ENCODE assay signal across 19 cellular contexts in the genomic region with DNA sequence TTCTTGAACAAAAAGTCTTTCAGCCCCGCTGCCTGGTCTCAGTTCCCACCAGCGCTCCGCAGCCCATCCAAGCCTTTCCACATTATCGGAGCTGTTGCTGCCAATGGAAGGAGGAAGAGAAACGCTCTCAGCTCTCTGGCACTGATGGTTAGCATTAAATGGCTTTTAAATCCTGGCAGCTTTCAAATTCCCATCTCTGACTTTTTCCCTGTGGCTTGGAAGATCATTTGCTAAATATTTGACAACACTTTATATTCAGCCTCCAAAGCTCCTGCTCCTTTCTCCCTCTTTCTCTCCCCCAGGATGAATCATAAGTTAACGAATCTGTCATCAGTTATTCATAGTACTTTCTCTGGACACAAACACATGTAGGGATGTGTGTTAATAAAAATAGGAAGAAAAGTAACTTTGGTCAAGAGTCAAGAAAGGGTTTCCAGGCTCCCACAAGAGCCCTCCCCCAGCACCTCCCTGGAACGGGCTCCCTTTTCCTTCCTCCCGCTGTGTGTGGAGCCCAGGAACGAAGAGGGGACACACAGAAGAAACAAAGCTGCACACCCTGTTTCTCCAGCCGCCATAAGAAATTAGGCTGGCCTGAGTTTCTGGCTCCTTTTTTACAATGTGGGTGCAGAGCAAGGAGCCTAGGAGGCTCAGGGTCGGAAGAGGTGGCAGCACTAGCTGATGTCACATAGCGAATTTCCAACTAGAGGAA. TPM values are rescaled to one million over a fixed set of nuclear protein-coding genes. Genes with fewer than 3 reads are reported as not detected.
DNase-seq lines count a peak whose midpoint lies in the region; ATAC-seq and TF ChIP-seq lines count a peak whose summit lies in the region.
"Had no signal": no experiment of that assay in that cellular context is flagged by ENCODE, and none has a peak within 500 bp of the region (broad histone marks: within the 10 kb centered on the region; RNA-seq: fewer than 3 reads in every experiment).

No MANE protein-coding gene starts in this region.

- no peak for ATAC-seq in activated naive CD8-positive, alpha-beta T cell treated with anti-CD3 and anti-CD28 coated beads, Interleukin-2, amount 50 U/mL, for 24 hours
- ATAC-seq in esophagus mucosa, result no peak
- ATAC-seq: foreskin keratinocyte; naive thymus-derived CD4-positive, alpha-beta T cell had no signal

- no peak overlapping the region for H3K4me3 ChIP-seq in uterus
- H3K4me3 ChIP-seq: skin epidermis had no signal

- peak overlapping the region; percentile 40 for H3K27ac Mint-ChIP-seq in activated naive CD8-positive, alpha-beta T cell treated with anti-CD3 and anti-CD28 coated beads, Interleukin-2, amount 50 U/mL, for 24 hours
- H3K27ac Mint-ChIP-seq in activated naive CD8-positive, alpha-beta T cell treated with anti-CD3 and anti-CD28 coated beads for 36 hours, result no peak overlapping the region
- peak overlapping the region; percentile 79 for H3K27ac Mint-ChIP-seq in chondrocyte (ENCODE audit: unreplicated experiment)
- H3K27ac Mint-ChIP-seq: activated CD4-positive, alpha-beta memory T cell treated with anti-CD3 and anti-CD28 coated beads for 36 hours; naive thymus-derived CD4-positive, alpha-beta T cell had no signal

- no peaks in the 10 kb centered on the region for H3K27me3 ChIP-seq in uterus

- no peak for TF ChIP-seq CTCF in chondrocyte (IDR thresholded peaks at IDR 0.05)
- no peak for TF ChIP-seq CTCF in uterus (IDR thresholded peaks at IDR 0.05)

- intact Hi-C loops in uterus (cut with DNase I; ENCODE audit: low total_unique reads), result no loop called here

- H3K27ac ChIP-seq in uterus, result peak overlapping the region; percentile 47 to 80
- H3K27ac ChIP-seq: foreskin keratinocyte had no signal

- H3K27me3 Mint-ChIP-seq in activated naive CD8-positive, alpha-beta T cell treated with anti-CD3 and anti-CD28 coated beads, Interleukin-2, amount 50 U/mL, for 24 hours, result peaks cover 8% of the 10 kb centered on the region
- H3K27me3 Mint-ChIP-seq in activated naive CD8-positive, alpha-beta T cell treated with anti-CD3 and anti-CD28 coated beads for 36 hours, result no peaks in the 10 kb centered on the region
- H3K27me3 Mint-ChIP-seq in chondrocyte (ENCODE audit: low read depth), result no peaks in the 10 kb centered on the region

- DNase-seq in activated naive CD8-positive, alpha-beta T cell treated with anti-CD3 and anti-CD28 coated beads, Interleukin-2, amount 50 U/mL, for 24 hours, result no peak
- DNase-seq in activated naive CD8-positive, alpha-beta T cell treated with anti-CD3 and anti-CD28 coated beads for 36 hours, result no peak
- DNase-seq in chondrocyte (ENCODE audit: low spot score), result no peak
- DNase-seq in myocyte (ENCODE audit: low read depth), result peak; percentile 64
- DNase-seq in uterus, result peak; percentile 43 to 55
- no peak for DNase-seq in stimulated activated CD4-positive, alpha-beta T cell treated with anti-CD3 and anti-CD28 coated beads, Interleukin-12 subunit alpha, Interleukin-12 subunit beta, amount 100 ng/mL, for 4 hours
- DNase-seq in NCI-H510A (lab: John Stamatoyannopoulos, UW), result no peak
- DNase-seq: 8988T; activated CD4-positive, alpha-beta memory T cell treated with anti-CD3 and anti-CD28 coated beads for 36 hours; activated effector memory CD4-positive, alpha-beta T cell treated with anti-CD3 and anti-CD28 coated beads, Interleukin-2, amount 50 U/mL, for 16 hours; cerebellar nuclear complex; foreskin keratinocyte; H7; naive thymus-derived CD4-positive, alpha-beta T cell; NCI-H1092; T-helper 9 cell; trophoblast cell had no signal

- no peaks in the 10 kb centered on the region for H3K9me3 ChIP-seq in uterus

- no peak for TF ChIP-seq POLR2A in uterus (IDR thresholded peaks at IDR 0.05)

- H3K4me1 Mint-ChIP-seq in activated naive CD8-positive, alpha-beta T cell treated with anti-CD3 and anti-CD28 coated beads, Interleukin-2, amount 50 U/mL, for 24 hours, result no peaks in the 10 kb centered on the region
- no peaks in the 10 kb centered on the region for H3K4me1 Mint-ChIP-seq in activated naive CD8-positive, alpha-beta T cell treated with anti-CD3 and anti-CD28 coated beads for 36 hours
- H3K4me1 Mint-ChIP-seq in chondrocyte (ENCODE audit: low read depth), result peaks cover 54% of the 10 kb centered on the region
- H3K4me1 Mint-ChIP-seq: naive thymus-derived CD4-positive, alpha-beta T cell had no signal

- no peak overlapping the region for H3K4me3 Mint-ChIP-seq in activated naive CD8-positive, alpha-beta T cell treated with anti-CD3 and anti-CD28 coated beads, Interleukin-2, amount 50 U/mL, for 24 hours
- H3K4me3 Mint-ChIP-seq in activated naive CD8-positive, alpha-beta T cell treated with anti-CD3 and anti-CD28 coated beads for 36 hours, result no peak overlapping the region
- no peak overlapping the region for H3K4me3 Mint-ChIP-seq in chondrocyte (ENCODE audit: unreplicated experiment)
- H3K4me3 Mint-ChIP-seq: activated CD4-positive, alpha-beta memory T cell treated with anti-CD3 and anti-CD28 coated beads for 36 hours; naive thymus-derived CD4-positive, alpha-beta T cell had no signal

- H3K9me3 Mint-ChIP-seq in activated naive CD8-positive, alpha-beta T cell treated with anti-CD3 and anti-CD28 coated beads, Interleukin-2, amount 50 U/mL, for 24 hours, result no peaks in the 10 kb centered on the region
- H3K9me3 Mint-ChIP-seq in activated naive CD8-positive, alpha-beta T cell treated with anti-CD3 and anti-CD28 coated beads for 36 hours, result no peaks in the 10 kb centered on the region
- H3K9me3 Mint-ChIP-seq in chondrocyte (ENCODE audit: low read depth), result peaks cover 4% of the 10 kb centered on the region
- H3K9me3 Mint-ChIP-seq: activated CD4-positive, alpha-beta memory T cell treated with anti-CD3 and anti-CD28 coated beads for 36 hours; naive thymus-derived CD4-positive, alpha-beta T cell had no signal

- H3K36me3 Mint-ChIP-seq in activated naive CD8-positive, alpha-beta T cell treated with anti-CD3 and anti-CD28 coated beads, Interleukin-2, amount 50 U/mL, for 24 hours (ENCODE audit: low read depth), result no peaks in the 10 kb centered on the region
- H3K36me3 Mint-ChIP-seq in activated naive CD8-positive, alpha-beta T cell treated with anti-CD3 and anti-CD28 coated beads for 36 hours, result no peaks in the 10 kb centered on the region
- H3K36me3 Mint-ChIP-seq in chondrocyte (ENCODE audit: low read depth), result peaks cover 4% of the 10 kb centered on the region
- H3K36me3 Mint-ChIP-seq: activated CD4-positive, alpha-beta memory T cell treated with anti-CD3 and anti-CD28 coated beads for 36 hours; naive thymus-derived CD4-positive, alpha-beta T cell had no signal

- H3K4me1 ChIP-seq in uterus, result peaks cover 0 to 7% of the 10 kb centered on the region in 2 donors
- H3K4me1 ChIP-seq: foreskin keratinocyte had no signal

- no peaks in the 10 kb centered on the region for H3K36me3 ChIP-seq in uterus

RNA-seq across cellular contexts. Expression of a gene that starts 47.6 kb away (rescaled TPM):
- total RNA-seq in activated naive CD8-positive, alpha-beta T cell treated with anti-CD3 and anti-CD28 coated beads for 36 hours, result 10 to 100 TPM; 24.7 to 29.7 TPM
- 8.6 to 14.5 TPM (median 8.7 TPM) in 3 replicates for total RNA-seq in chondrocyte
- 14.1 and 25.3 TPM in 2 replicates for total RNA-seq in myocyte
- 12.2 TPM for polyA plus RNA-seq in myocyte (2012)
- total RNA-seq in uterus, result 10 to 100 TPM; 10.3 to 37.8 (median 20.4) TPM
- 13.4 TPM for total RNA-seq in esophagus mucosa

Comparison
In these comparisons a context has a peak if more than half of its experiments do, and no peak if none do; other contexts are left out.
1. DNase-seq: peak in myocyte (single experiment) and uterus (2 of 2); none in activated naive CD8-positive, alpha-beta T cell treated with anti-CD3 and anti-CD28 coated beads, Interleukin-2, amount 50 U/mL, for 24 hours (single experiment), activated naive CD8-positive, alpha-beta T cell treated with anti-CD3 and anti-CD28 coated beads for 36 hours (single experiment), chondrocyte (single experiment), stimulated activated CD4-positive, alpha-beta T cell treated with anti-CD3 and anti-CD28 coated beads, Interleukin-12 subunit alpha, Interleukin-12 subunit beta, amount 100 ng/mL, for 4 hours (single experiment) and NCI-H510A (single experiment).